In genomic region chr20:36548006-36548315, GRCh38 we compare ENCODE assay signal across 14 cellular contexts. TPM values are rescaled to one million over a fixed set of nuclear protein-coding genes. Genes with fewer than 3 reads are reported as not detected.
DNase-seq lines count a peak whose midpoint lies in the region; ATAC-seq, FAIRE-seq and TF ChIP-seq lines count a peak whose summit lies in the region.
"Had no signal": no experiment of that assay in that cellular context is flagged by ENCODE, and none has a peak within 500 bp of the region (broad histone marks: within the 10 kb centered on the region; RNA-seq: fewer than 3 reads in every experiment).

No MANE protein-coding gene starts in this region.

- no peak overlapping the region for H3K23ac ChIP-seq in H1 (ENCODE audit: insufficient read length)

- no peak overlapping the region for H2AFZ ChIP-seq in Loucy (ENCODE audit: low read length)
- no peak overlapping the region for H2AFZ ChIP-seq in H1 (ENCODE audit: low read length)

- no peaks in the 10 kb centered on the region for H3K9me2 ChIP-seq in Loucy (replicated peaks; ENCODE audit: low read depth, low read length)

- TF ChIP-seq RAD21 in H1 (IDR thresholded peaks at IDR 0.05 in 1 of 2, conservative IDR thresholded peaks at IDR 0.05 in 1 of 2; ENCODE audit: low read depth in 2 of 2, low read length in 2 of 2) = peak; percentile 69 to 75

- H3K4me2 ChIP-seq in Loucy (ENCODE audit: low read depth, low read length, poor library complexity, severe bottlenecking) (no peak overlapping the region), H1 (ENCODE audit: insufficient read depth in 1 of 2, low read depth in 2 of 2, low read length in 2 of 2) (no peak overlapping the region)

- H4K8ac ChIP-seq in H1 (ENCODE audit: extremely low read depth, insufficient read depth, low read length) = no peak overlapping the region; the same call in 1 of the 2 replicates

- H3K4me1 ChIP-seq in Loucy (ENCODE audit: insufficient read depth, low read length, poor library complexity, severe bottlenecking) = no peaks in the 10 kb centered on the region
- peaks cover 0 to 4% (median 1%) of the 10 kb centered on the region in 4 experiments; a peak in 5 of 7 replicates for H3K4me1 ChIP-seq in H1 (replicated peaks in 1 of 4; ENCODE audit: control insufficient read depth in 3 of 4, insufficient read depth in 4 of 4, low read length in 3 of 4)
- H3K4me1 ChIP-seq in rectal smooth muscle tissue (ENCODE audit: control insufficient read depth, insufficient read depth, low read length) = peaks cover 18% of the 10 kb centered on the region

- H3K14ac ChIP-seq in H1 (ENCODE audit: insufficient read length) = no peak overlapping the region

- no peak overlapping the region for H2BK15ac ChIP-seq in H1 (ENCODE audit: low read length)

- no peaks in the 10 kb centered on the region for H3F3A ChIP-seq in Loucy (ENCODE audit: low read depth)

- H3K4me3 ChIP-seq in Loucy (ENCODE audit: low read length, poor library complexity, severe bottlenecking) (no peak overlapping the region), H1 (ENCODE audit: extremely low read depth in 1 of 4, insufficient read depth in 2 of 4, low read depth in 3 of 4, low read length in 4 of 4) (no peak overlapping the region), rectal smooth muscle tissue (ENCODE audit: low read length) (no peak overlapping the region)
- H3K4me3 ChIP-seq: psoas muscle had no signal

- H2BK120ac ChIP-seq in H1 (replicated peaks; ENCODE audit: low read depth, low read length) = no peak overlapping the region

- H3K79me2 ChIP-seq in Loucy (ENCODE audit: insufficient read depth, low read length) = no peaks in the 10 kb centered on the region
- H3K79me2 ChIP-seq in H1 (ENCODE audit: control insufficient read depth in 1 of 2, insufficient read depth in 2 of 2, low read length in 2 of 2) = peaks cover 0 to 20% of the 10 kb centered on the region in 2 experiments; a peak in 1 of 4 replicates

- H2BK20ac ChIP-seq in H1 (ENCODE audit: low read length) = no peak overlapping the region

- H3K27me3 ChIP-seq in Loucy (ENCODE audit: insufficient read depth, low read length, poor library complexity, severe bottlenecking) (no peaks in the 10 kb centered on the region), H1 (replicated peaks in 1 of 4; ENCODE audit: control insufficient read depth in 3 of 4, extremely low read depth in 1 of 4, insufficient read depth in 3 of 4, low read length in 3 of 4) (no peaks in the 10 kb centered on the region), rectal smooth muscle tissue (ENCODE audit: control insufficient read depth, insufficient read depth, low read length) (no peaks in the 10 kb centered on the region)

- H3K56ac ChIP-seq in H1 (replicated peaks; ENCODE audit: insufficient read length, low read depth, low read length) = no peak overlapping the region

- DNase-seq in SHP77 (lab: John Stamatoyannopoulos, UW) = peak; percentile 22 to 27
- DNase-seq in SHP77 treated with DMSO at 0.1 percent for 48 hours (lab: John Stamatoyannopoulos, UW) = no peak
- DNase-seq in H1 (ENCODE audit: low read depth in 1 of 2, low spot score in 2 of 2) = peak in 1 of 2 experiments; percentile 85
- no peak for DNase-seq in NCI-H1092 (lab: John Stamatoyannopoulos, UW)
- no peak for DNase-seq in amygdala (lab: John Stamatoyannopoulos, UW)
- DNase-seq: activated CD4-positive, alpha-beta T cell treated with anti-CD3 and anti-CD28 coated beads, Interleukin-2, amount 50 U/mL, for 48 hours; activated naive CD4-positive, alpha-beta T cell treated with anti-CD3 and anti-CD28 coated beads, Interleukin-2, amount 50 U/mL, for 16 hours; EL; mesenchymal stem cell; NCI-H1105 had no signal

- H3K9me3 ChIP-seq in Loucy (ENCODE audit: insufficient read depth, low read depth, low read length) = no peaks in the 10 kb centered on the region
- H3K9me3 ChIP-seq in H1 (ENCODE audit: insufficient read depth in 2 of 2, low read depth in 1 of 2, low read length in 1 of 2) = no peaks in the 10 kb centered on the region
- H3K9me3 ChIP-seq: psoas muscle had no signal

- WGBS in H1 (ENCODE audit: extremely low coverage in 1 of 2, insufficient coverage in 1 of 2, insufficient read length in 1 of 2, insufficient replicate concordance in 2 of 2, low coverage in 1 of 2, low lambda C conversion rate in 2 of 2, missing lambda C conversion rate in 1 of 2), 2 experiments = 83% methylated on average over 11 of the region's 12 CpGs; no CpG with 5 or more reads in 1 of the 2 experiments

- ATAC-seq in GM21576 (IDR thresholded peaks at IDR 0.05; ENCODE audit: unreplicated experiment) = no peak
- ATAC-seq: psoas muscle had no signal

- H3K27ac ChIP-seq in H1 (ENCODE audit: low read depth, low read length) = no peak overlapping the region
- H3K27ac ChIP-seq in rectal smooth muscle tissue (ENCODE audit: low read depth, low read length) = peak overlapping the region; percentile 44
- H3K27ac ChIP-seq: psoas muscle had no signal

- H4K5ac ChIP-seq in H1 (ENCODE audit: insufficient read length, low read depth, low read length) = no peak overlapping the region

- peaks cover 4% of the 10 kb centered on the region; the same call in 1 of the 2 replicates for H3K79me1 ChIP-seq in H1 (ENCODE audit: low read depth, low read length)

- H3K9ac ChIP-seq in Loucy (ENCODE audit: low read depth, low read length, poor library complexity, severe bottlenecking) = no peak overlapping the region
- no peak overlapping the region; a peak in 1 of 7 replicates for H3K9ac ChIP-seq in H1 (replicated peaks in 1 of 4; ENCODE audit: extremely low read depth in 1 of 4, low read depth in 3 of 4, low read length in 3 of 4)
- H3K9ac ChIP-seq in rectal smooth muscle tissue (ENCODE audit: low read length) = no peak overlapping the region

- no peak overlapping the region for H2BK5ac ChIP-seq in H1 (ENCODE audit: low read depth, low read length)

- no peaks in the 10 kb centered on the region for H3K23me2 ChIP-seq in H1 (ENCODE audit: low read depth, low read length)

- H3K36me3 ChIP-seq in Loucy (ENCODE audit: insufficient read depth, low read length) (no peaks in the 10 kb centered on the region), H1 (ENCODE audit: control insufficient read depth in 2 of 4, insufficient read depth in 4 of 4, low read length in 3 of 4) (peaks cover 0 to 2% (median 0%) of the 10 kb centered on the region in 4 experiments; a peak in 3 of 8 replicates), rectal smooth muscle tissue (ENCODE audit: control insufficient read depth, insufficient read depth, low read length) (peaks cover 14% of the 10 kb centered on the region)

- H2AK5ac ChIP-seq in H1 (ENCODE audit: low read depth, low read length) = no peak overlapping the region

- 0 out of 2 replicates have a peak overlapping the region, but pooled peaks have one; percentile 75 for H2BK12ac ChIP-seq in H1 (ENCODE audit: low read depth, low read length)

- peak; percentile 39 for TF ChIP-seq CTCF in Loucy (conservative IDR thresholded peaks at IDR 0.05; ENCODE audit: low read length)
- TF ChIP-seq CTCF in H1 (IDR thresholded peaks at IDR 0.05; ENCODE audit: control extremely low read depth in 1 of 3, insufficient read depth in 1 of 3, low read depth in 1 of 3, low read length in 3 of 3) = peak; percentile 81 to 87 (median 84)

- no peak for TF ChIP-seq EP300 in H1 (IDR thresholded peaks at IDR 0.05; ENCODE audit: borderline replicate concordance in 1 of 2, low read depth in 2 of 2, low read length in 2 of 2)

- H4K91ac ChIP-seq in H1 (replicated peaks; ENCODE audit: insufficient read length, low read length) = no peak overlapping the region

- POLR2A ChIA-PET in H1 (lab: Charles Lee; ENCODE audit: partially characterized antibody) = interaction anchor here (0.8 to 3.8 kb wide), 5 partner anchors 13 to 57 kb away, joined by 3 to 13 read pairs (median 4); partner anchors contain the start of genes RAB5IF and TGIF2

- FAIRE-seq in H1 (lab: Jason Lieb, UNC) = peak; percentile 32

- H4K20me1 ChIP-seq in Loucy (ENCODE audit: insufficient read depth, low read length, poor library complexity, severe bottlenecking) = no peaks in the 10 kb centered on the region
- peaks cover 6 to 12% of the 10 kb centered on the region in 2 experiments for H4K20me1 ChIP-seq in H1 (replicated peaks in 1 of 2; ENCODE audit: control insufficient read depth in 1 of 2, insufficient read depth in 2 of 2, low read length in 2 of 2)

- TF ChIP-seq POLR2A in H1 (IDR thresholded peaks at IDR 0.05; ENCODE audit: control extremely low read depth in 1 of 2, low read depth in 2 of 2, low read length in 2 of 2) = no peak

- H3K4ac ChIP-seq in H1 (replicated peaks; ENCODE audit: insufficient read length, low read depth, low read length) = no peak overlapping the region

- no peak overlapping the region for H3K18ac ChIP-seq in H1 (ENCODE audit: extremely low read depth, low read length)

- CTCF ChIA-PET in H1 (lab: Charles Lee; ENCODE audit: partially characterized antibody) = interaction anchor here (1.0 to 3.4 kb wide), 20 partner anchors 9 to 345 kb away, joined by 3 to 19 read pairs (median 4); partner anchors contain the start of gene RAB5IF

RNA-seq across cellular contexts. Expression of gene MYL9, which starts 6.6 kb away (rescaled TPM):
- 193 TPM in 2 replicates for total RNA-seq in H1 (2021; fragmentation: NEBNext Ultra II Directional; extraction: Animal tissue kit (Norgen Biotek cat#: 25700))
- 26.8 and 33.6 TPM in 2 replicates for polyA plus RNA-seq in H1 (2011; rRNA removed)
- 26.1 TPM for polyA plus RNA-seq in H1 (2011; cell fraction: cytosol; rRNA removed)
- polyA plus RNA-seq in H1 (2011; cell fraction: nucleus; rRNA removed) = 27.8 TPM
- polyA plus RNA-seq in H1 (2012, experiment 1 of 2) = 116 to 146 TPM (median 142 TPM) in 4 replicates
- 93.0 TPM for polyA plus RNA-seq in H1 (2012, experiment 2 of 2)
- polyA plus RNA-seq in H1 (2013, experiment 1 of 2) = 124 TPM
- 130 TPM for polyA plus RNA-seq in H1 (2013, experiment 2 of 2)
- 14.4 and 18.9 TPM in 2 replicates for polyA minus RNA-seq in H1 (2011; rRNA and poly(A)+ RNA removed)
- 50.8 TPM for polyA minus RNA-seq in H1 (2011; cell fraction: cytosol; rRNA and poly(A)+ RNA removed)
- 14.0 TPM for polyA minus RNA-seq in H1 (2011; cell fraction: nucleus; rRNA and poly(A)+ RNA removed)

RNA-seq across cellular contexts. Expression of gene TGIF2, which starts 25.4 kb away (rescaled TPM):
- total RNA-seq in H1 (2021; fragmentation: NEBNext Ultra II Directional; extraction: Animal tissue kit (Norgen Biotek cat#: 25700)) = 76.7 and 77.7 TPM in 2 replicates
- polyA plus RNA-seq in H1 (2011; rRNA removed) = 49.7 and 74.5 TPM in 2 replicates
- 47.5 TPM for polyA plus RNA-seq in H1 (2011; cell fraction: cytosol; rRNA removed)
- 57.4 TPM for polyA plus RNA-seq in H1 (2011; cell fraction: nucleus; rRNA removed)
- polyA plus RNA-seq in H1 (2012, experiment 1 of 2) = 32.6 to 40.3 TPM (median 35.4 TPM) in 4 replicates
- 37.6 TPM for polyA plus RNA-seq in H1 (2012, experiment 2 of 2)
- 52.6 TPM for polyA plus RNA-seq in H1 (2013, experiment 1 of 2)
- 60.1 TPM for polyA plus RNA-seq in H1 (2013, experiment 2 of 2)
- 42.7 and 55.0 TPM in 2 replicates for polyA minus RNA-seq in H1 (2011; rRNA and poly(A)+ RNA removed)
- polyA minus RNA-seq in H1 (2011; cell fraction: cytosol; rRNA and poly(A)+ RNA removed) = 37.8 TPM
- 20.0 TPM for polyA minus RNA-seq in H1 (2011; cell fraction: nucleus; rRNA and poly(A)+ RNA removed)

RNA-seq across cellular contexts. Expression of gene RAB5IF, which starts 57.6 kb away (rescaled TPM):
- total RNA-seq in H1 (2021; fragmentation: NEBNext Ultra II Directional; extraction: Animal tissue kit (Norgen Biotek cat#: 25700)) = 94.2 and 95.5 TPM in 2 replicates
- polyA plus RNA-seq in H1 (2011; rRNA removed) = 98.4 and 148 TPM in 2 replicates
- 114 TPM for polyA plus RNA-seq in H1 (2011; cell fraction: cytosol; rRNA removed)
- polyA plus RNA-seq in H1 (2011; cell fraction: nucleus; rRNA removed) = 38.7 TPM
- 75.0 to 122 TPM (median 90.1 TPM) in 4 replicates for polyA plus RNA-seq in H1 (2012, experiment 1 of 2)
- 222 TPM for polyA plus RNA-seq in H1 (2012, experiment 2 of 2)
- polyA plus RNA-seq in H1 (2013, experiment 1 of 2) = 120 TPM
- 134 TPM for polyA plus RNA-seq in H1 (2013, experiment 2 of 2)
- polyA minus RNA-seq in H1 (2011; rRNA and poly(A)+ RNA removed) = 33.6 and 51.7 TPM in 2 replicates
- 50.3 TPM for polyA minus RNA-seq in H1 (2011; cell fraction: cytosol; rRNA and poly(A)+ RNA removed)
- polyA minus RNA-seq in H1 (2011; cell fraction: nucleus; rRNA and poly(A)+ RNA removed) = 18.1 TPM

Comparison
In these comparisons a context has a peak if more than half of its experiments do, and no peak if none do; other contexts are left out.
1. DNase-seq: peak in SHP77 (2 of 2); none in SHP77 treated with DMSO at 0.1 percent for 48 hours (single experiment), NCI-H1092 (single experiment) and amygdala (0 of 56).